ENCODE assay signal across 10 cellular contexts in genomic region chr11:66607126-66607834, GRCh38. TPM values are rescaled to one million over a fixed set of nuclear protein-coding genes. Genes with fewer than 3 reads are reported as not detected.
DNase-seq lines count a peak whose midpoint lies in the region; ATAC-seq, FAIRE-seq and TF ChIP-seq lines count a peak whose summit lies in the region.
"Had no signal": no experiment of that assay in that cellular context is flagged by ENCODE, and none has a peak within 500 bp of the region (broad histone marks: within the 10 kb centered on the region; RNA-seq: fewer than 3 reads in every experiment).

No MANE protein-coding gene starts in this region.

- TF ChIP-seq CTCF in BJ (IDR thresholded peaks at IDR 0.05; ENCODE audit: insufficient read depth, low read depth, low read length), result no peak
- TF ChIP-seq CTCF in OCI-LY7 (conservative IDR thresholded peaks at IDR 0.05; ENCODE audit: low read length), result no peak
- no peak for TF ChIP-seq CTCF in fibroblast of the aortic adventitia (IDR thresholded peaks at IDR 0.05; ENCODE audit: insufficient read depth, low read length)
- no peak for TF ChIP-seq CTCF in pancreas (IDR thresholded peaks at IDR 0.05)
- no peak for TF ChIP-seq CTCF in smooth muscle cell (IDR thresholded peaks at IDR 0.05; ENCODE audit: borderline replicate concordance, insufficient read depth, poor library complexity, severe bottlenecking)

- H3K36me3 Mint-ChIP-seq in activated T-cell treated with anti-CD3 and anti-CD28 coated beads, Interleukin-2, amount 50 U/mL, for 72 hours (ENCODE audit: insufficient read depth in 2 of 2), result peaks cover 0 to 1% of the 10 kb centered on the region in 2 donors

- H3K27ac ChIP-seq in OCI-LY7 (ENCODE audit: low read depth, low read length, poor library complexity, severe bottlenecking) (peak overlapping the region; percentile 84), pancreas (peak overlapping the region in 3 of 4 donors; percentile 28 to 68 (median 62)), smooth muscle cell (ENCODE audit: low read depth) (no peak overlapping the region)

- POLR2A ChIA-PET in BJ (lab: Charles Lee) (interaction anchor here (0.7 kb wide), 1 partner anchor 12 kb away, joined by 15 read pairs; no protein-coding TSS in a partner anchor), OCI-LY7 (lab: Charles Lee) (interaction anchor here (0.7 to 1.5 kb wide), 5 partner anchors 9 to 308 kb away, joined by 3 to 5 read pairs (median 3); partner anchors contain the start of genes RBM14 and ZDHHC24)

- peak; percentile 79 to 96 (median 91) for ATAC-seq in pancreas
- ATAC-seq in activated T-cell treated with anti-CD3 and anti-CD28 coated beads, Interleukin-2, amount 50 U/mL, for 72 hours (replicated peaks in 1 of 2), result no peak

- H3K4me3 Mint-ChIP-seq in activated T-cell treated with anti-CD3 and anti-CD28 coated beads, Interleukin-2, amount 50 U/mL, for 72 hours, result no peak overlapping the region
- H3K4me3 Mint-ChIP-seq: T-helper 1 cell treated with Interleukin-12 subunit alpha and Interleukin-12 subunit beta and Interleukin-4 antibody, amounts not matched to agents 30 μg/mL and 1 μg/mL, for 36 hours had no signal

- no peaks in the 10 kb centered on the region for H4K20me1 ChIP-seq in OCI-LY7 (ENCODE audit: insufficient read depth, low read length)
- H4K20me1 ChIP-seq in smooth muscle cell (ENCODE audit: low read depth), result no peaks in the 10 kb centered on the region

- no peak overlapping the region for H3K9ac ChIP-seq in smooth muscle cell (ENCODE audit: low read depth)

- H3K9me3 ChIP-seq in OCI-LY7 (ENCODE audit: low read length), result no peaks in the 10 kb centered on the region
- no peaks in the 10 kb centered on the region for H3K9me3 ChIP-seq in pancreas
- no peaks in the 10 kb centered on the region for H3K9me3 ChIP-seq in smooth muscle cell (replicated peaks; ENCODE audit: low read depth)

- DNase-seq in BJ (ENCODE audit: low read depth) (peak; percentile 12), OCI-LY7 (ENCODE audit: low spot score) (no peak), fibroblast of the aortic adventitia (ENCODE audit: low read depth) (peak; percentile 96), pancreas (peak; percentile 68 to 84 (median 70)), epidermal melanocyte (ENCODE audit: insufficient read length, low spot score) (no peak), RPMI8226 (no peak), smooth muscle cell (lab: John Stamatoyannopoulos, UW; ENCODE audit: unreplicated experiment) (no peak)
- DNase-seq in activated T-cell treated with anti-CD3 and anti-CD28 coated beads, Interleukin-2, amount 50 U/mL, for 72 hours, result no peak

- peaks cover 12% of the 10 kb centered on the region for H3K4me1 Mint-ChIP-seq in activated T-cell treated with anti-CD3 and anti-CD28 coated beads, Interleukin-2, amount 50 U/mL, for 72 hours (ENCODE audit: low read depth)

- H3K4me3 ChIP-seq in BJ (ENCODE audit: low read depth, low read length), result no peak overlapping the region
- no peak overlapping the region for H3K4me3 ChIP-seq in OCI-LY7 (ENCODE audit: low read depth, low read length, poor library complexity, severe bottlenecking)
- no peak overlapping the region for H3K4me3 ChIP-seq in fibroblast of the aortic adventitia (ENCODE audit: low read depth, low read length)
- H3K4me3 ChIP-seq in pancreas, result no peak overlapping the region
- no peak overlapping the region for H3K4me3 ChIP-seq in smooth muscle cell

- no peak for FAIRE-seq in pancreas (lab: Jason Lieb, UNC)
- FAIRE-seq: frontal cortex had no signal

- H3K4me1 ChIP-seq in OCI-LY7 (ENCODE audit: insufficient read depth, low read length, poor library complexity, severe bottlenecking) (peaks cover 47% of the 10 kb centered on the region), pancreas (peaks cover 4 to 13% (median 12%) of the 10 kb centered on the region in 3 donors), smooth muscle cell (ENCODE audit: low read depth) (no peaks in the 10 kb centered on the region)

- H3K79me2 ChIP-seq in OCI-LY7 (ENCODE audit: insufficient read depth, low read depth, low read length), result peaks cover 4% of the 10 kb centered on the region; the same call in 1 of the 2 replicates
- no peaks in the 10 kb centered on the region for H3K79me2 ChIP-seq in smooth muscle cell (ENCODE audit: low read depth)

- no peaks in the 10 kb centered on the region for H3K9me2 ChIP-seq in OCI-LY7 (ENCODE audit: insufficient read depth, low read length)

- intact Hi-C loops in OCI-LY7 (cut with micrococcal nuclease; ENCODE audit: unreplicated experiment), result no loop called here
- intact Hi-C loops in pancreas (cut with DNase I), result no loop called here

- H3K36me3 ChIP-seq in BJ (ENCODE audit: control insufficient read depth, insufficient read depth, low read length), result peaks cover 18% of the 10 kb centered on the region
- peaks cover 10% of the 10 kb centered on the region for H3K36me3 ChIP-seq in OCI-LY7 (ENCODE audit: insufficient read depth, low read length)
- H3K36me3 ChIP-seq in pancreas, result peaks cover 0 to 7% (median 5%) of the 10 kb centered on the region in 3 donors
- H3K36me3 ChIP-seq in smooth muscle cell (ENCODE audit: low read depth), result no peaks in the 10 kb centered on the region

- CTCF ChIA-PET in BJ (lab: Yijun Ruan, JAX) (no interaction called here), OCI-LY7 (lab: Charles Lee; ENCODE audit: unreplicated experiment) (no interaction called here)

- no peaks in the 10 kb centered on the region for H3K27me3 Mint-ChIP-seq in activated T-cell treated with anti-CD3 and anti-CD28 coated beads, Interleukin-2, amount 50 U/mL, for 72 hours (ENCODE audit: low read depth)

- no peaks in the 10 kb centered on the region for H3K9me3 Mint-ChIP-seq in activated T-cell treated with anti-CD3 and anti-CD28 coated beads, Interleukin-2, amount 50 U/mL, for 72 hours

- H2AFZ ChIP-seq in OCI-LY7 (ENCODE audit: low read length) (no peak overlapping the region), smooth muscle cell (ENCODE audit: low read depth) (no peak overlapping the region)

- no TSS peak for BruUV-seq in OCI-LY7 (replicated peaks; lab: Mats Ljungman, UMichigan)

- H3K4me2 ChIP-seq in OCI-LY7 (ENCODE audit: low read length), result no peak overlapping the region
- H3K4me2 ChIP-seq in smooth muscle cell, result no peak overlapping the region

- no peak overlapping the region for H3K27ac Mint-ChIP-seq in activated T-cell treated with anti-CD3 and anti-CD28 coated beads, Interleukin-2, amount 50 U/mL, for 72 hours
- H3K27ac Mint-ChIP-seq: T-helper 1 cell treated with Interleukin-12 subunit alpha and Interleukin-12 subunit beta and Interleukin-4 antibody, amounts not matched to agents 30 μg/mL and 1 μg/mL, for 36 hours had no signal

- H3K27me3 ChIP-seq in BJ (ENCODE audit: control insufficient read depth, insufficient read depth, low read length), result no peaks in the 10 kb centered on the region
- no peaks in the 10 kb centered on the region for H3K27me3 ChIP-seq in pancreas
- H3K27me3 ChIP-seq in smooth muscle cell (ENCODE audit: low read depth), result no peaks in the 10 kb centered on the region

- no peaks in the 10 kb centered on the region for H3F3A ChIP-seq in smooth muscle cell (ENCODE audit: low read depth)

- WGBS in pancreas, 2 donors, result 12 to 27% methylated on average over 8 of the region's 8 CpGs
- 91% methylated on average over 8 of the region's 8 CpGs for WGBS in smooth muscle cell (ENCODE audit: low lambda C conversion rate)

RNA-seq across cellular contexts. Expression of gene RBM14, which starts 9.2 kb away (rescaled TPM):
- polyA plus RNA-seq in BJ (2011; rRNA removed) (16.9 and 18.6 TPM in 2 replicates), pancreas (10 to 100 TPM; 36.5 to 61.6 TPM), smooth muscle cell (41.0 and 41.1 TPM in 2 replicates)
- 15.7 and 17.3 TPM in 2 replicates for polyA minus RNA-seq in BJ (2011; rRNA and poly(A)+ RNA removed)
- total RNA-seq in OCI-LY7 (2014; rRNA removed; shearing (Covaris generic)), result 65.8 and 94.6 TPM in 2 replicates
- total RNA-seq in OCI-LY7 (2022) (227 and 243 TPM in 2 replicates), fibroblast of the aortic adventitia (ENCODE audit: low replicate concordance) (11.4 and 26.9 TPM in 2 replicates), pancreas (10 to 100 TPM; 24.4 to 57.9 (median 31.7) TPM), smooth muscle cell (25.3 and 34.4 TPM in 2 replicates)
- total RNA-seq in activated T-cell treated with anti-CD3 and anti-CD28 coated beads, Interleukin-2, amount 50 U/mL, for 72 hours, result 10 to 100 TPM; 85.6 to 97.3 TPM

RNA-seq across cellular contexts. Expression of gene CCS, which starts 14.3 kb away (rescaled TPM):
- polyA plus RNA-seq in BJ (2011; rRNA removed) (23.9 and 36.4 TPM in 2 replicates), pancreas (100 to 1,000 TPM; 114 to 125 TPM), smooth muscle cell (104 and 113 TPM in 2 replicates)
- 20.4 and 25.4 TPM in 2 replicates for polyA minus RNA-seq in BJ (2011; rRNA and poly(A)+ RNA removed)
- total RNA-seq in OCI-LY7 (2014; rRNA removed; shearing (Covaris generic)), result 31.7 and 32.6 TPM in 2 replicates
- total RNA-seq in OCI-LY7 (2022) (34.4 and 36.7 TPM in 2 replicates), fibroblast of the aortic adventitia (ENCODE audit: low replicate concordance) (28.3 and 54.4 TPM in 2 replicates), pancreas (10 to 100 TPM; 16.9 to 31.7 (median 17.5) TPM), smooth muscle cell (24.6 and 29.2 TPM in 2 replicates)
- 10 to 100 TPM; 35.1 to 38.5 TPM for total RNA-seq in activated T-cell treated with anti-CD3 and anti-CD28 coated beads, Interleukin-2, amount 50 U/mL, for 72 hours

RNA-seq across cellular contexts. Expression of gene CCDC87, which starts 14.4 kb away (rescaled TPM):
- polyA plus RNA-seq in BJ (2011; rRNA removed) (0.12 and 0.15 TPM in 2 replicates), pancreas (under 1 TPM; 0.15 to 0.40 TPM), smooth muscle cell (0.56 and 0.91 TPM in 2 replicates)
- polyA minus RNA-seq in BJ (2011; rRNA and poly(A)+ RNA removed), result 0.19 TPM in 1 of 2 replicates, not detected in the other
- 0.13 and 0.26 TPM in 2 replicates for total RNA-seq in OCI-LY7 (2014; rRNA removed; shearing (Covaris generic))
- total RNA-seq in OCI-LY7 (2022) (0.17 and 0.36 TPM in 2 replicates), fibroblast of the aortic adventitia (ENCODE audit: low replicate concordance) (0.45 and 1.1 TPM in 2 replicates), pancreas (under 1 TPM; 0.20 to 0.38 (median 0.32) TPM), smooth muscle cell (2.5 TPM in 1 of 2 replicates, not detected in the other)
- total RNA-seq in activated T-cell treated with anti-CD3 and anti-CD28 coated beads, Interleukin-2, amount 50 U/mL, for 72 hours, result under 1 TPM; 0.10 to 0.21 TPM

RNA-seq across cellular contexts. Expression of gene RBM4, which starts 31.2 kb away (rescaled TPM):
- 183 and 213 TPM in 2 replicates for polyA plus RNA-seq in BJ (2011; rRNA removed)
- polyA minus RNA-seq in BJ (2011; rRNA and poly(A)+ RNA removed), result 64.6 and 100 TPM in 2 replicates
- 66.0 and 93.9 TPM in 2 replicates for total RNA-seq in OCI-LY7 (2014; rRNA removed; shearing (Covaris generic))
- total RNA-seq in OCI-LY7 (2022), result 139 and 140 TPM in 2 replicates
- 34.5 and 73.8 TPM in 2 replicates for total RNA-seq in fibroblast of the aortic adventitia (ENCODE audit: low replicate concordance)
- total RNA-seq in pancreas, result 10 to 100 TPM; 47.5 to 80.2 (median 65.1) TPM
- 10 to 100 TPM; 60.6 to 84.2 TPM for polyA plus RNA-seq in pancreas
- 110 and 125 TPM in 2 replicates for total RNA-seq in smooth muscle cell
- 121 and 150 TPM in 2 replicates for polyA plus RNA-seq in smooth muscle cell
- 100 to 1,000 TPM; 116 to 135 TPM for total RNA-seq in activated T-cell treated with anti-CD3 and anti-CD28 coated beads, Interleukin-2, amount 50 U/mL, for 72 hours

RNA-seq across cellular contexts. Expression of gene CTSF, which starts 38.9 kb away (rescaled TPM):
- 30.4 and 44.0 TPM in 2 replicates for polyA plus RNA-seq in BJ (2011; rRNA removed)
- polyA minus RNA-seq in BJ (2011; rRNA and poly(A)+ RNA removed), result 8.6 and 9.0 TPM in 2 replicates
- not detected in 2 replicates for total RNA-seq in OCI-LY7 (2014; rRNA removed; shearing (Covaris generic))
- not detected in 2 replicates for total RNA-seq in OCI-LY7 (2022)
- total RNA-seq in fibroblast of the aortic adventitia (ENCODE audit: low replicate concordance), result 35.0 and 47.1 TPM in 2 replicates
- 10 to 100 TPM; 10.6 to 31.4 (median 19.9) TPM for total RNA-seq in pancreas
- 10 to 100 TPM; 14.8 to 43.2 TPM for polyA plus RNA-seq in pancreas
- 0.27 and 0.45 TPM in 2 replicates for total RNA-seq in smooth muscle cell
- 0.62 TPM in 1 of 2 replicates, not detected in the other for polyA plus RNA-seq in smooth muscle cell
- total RNA-seq in activated T-cell treated with anti-CD3 and anti-CD28 coated beads, Interleukin-2, amount 50 U/mL, for 72 hours, result 1 to 10 TPM; 6.3 to 6.8 TPM

Comparison
In these comparisons a context has a peak if more than half of its experiments do, and no peak if none do; other contexts are left out.
1. DNase-seq: peak in BJ (single experiment), fibroblast of the aortic adventitia (single experiment) and pancreas (6 of 6); none in OCI-LY7 (single experiment), epidermal melanocyte (single experiment), RPMI8226 (single experiment), smooth muscle cell (single experiment) and activated T-cell treated with anti-CD3 and anti-CD28 coated beads, Interleukin-2, amount 50 U/mL, for 72 hours (0 of 2).
2. ATAC-seq: peak in pancreas (4 of 4); none in activated T-cell treated with anti-CD3 and anti-CD28 coated beads, Interleukin-2, amount 50 U/mL, for 72 hours (0 of 2).